ENCODE assay signal across 1 cellular context in genomic region chr1:166839600-166840308, GRCh38.
TF ChIP-seq lines count a peak whose summit lies in the region.

No MANE protein-coding gene starts in this region.

TF ChIP-seq in HEK293, 187 proteins besides CTCF, POLR2A, EP300 and RAD21 (continued from another document):
- no peak for TF ChIP-seq ZNF704 (tag by site-specific recombination; IDR thresholded peaks at IDR 0.05)
- TF ChIP-seq GFI1B (tag by site-specific recombination; IDR thresholded peaks at IDR 0.05), result no peak
- no peak for TF ChIP-seq ZNF169 (tag by site-specific recombination; IDR thresholded peaks at IDR 0.05)
- TF ChIP-seq PRDM10 (tag by site-specific recombination; IDR thresholded peaks at IDR 0.05), result peak; percentile 34; the same call in 1 of the 2 replicates
- peak; percentile 52 for TF ChIP-seq ZBTB20 (tag by site-specific recombination; IDR thresholded peaks at IDR 0.05)
- no peak for TF ChIP-seq ZNF350 (tag by site-specific recombination; IDR thresholded peaks at IDR 0.05)
- TF ChIP-seq ZBTB8A (tag by site-specific recombination; IDR thresholded peaks at IDR 0.05), result 0 out of 2 replicates have a peak, but pooled peaks have one; percentile 22
- TF ChIP-seq KLF9 (tag by site-specific recombination; IDR thresholded peaks at IDR 0.05; ENCODE audit: low read depth), result peak; percentile 33; the same call in 1 of the 2 replicates
- TF ChIP-seq INSM2 (tag by site-specific recombination; IDR thresholded peaks at IDR 0.05), result no peak
- no peak for TF ChIP-seq OSR2 (tag by site-specific recombination; IDR thresholded peaks at IDR 0.05)
- no peak for TF ChIP-seq ZNF514 (tag by site-specific recombination; IDR thresholded peaks at IDR 0.05)
- TF ChIP-seq PATZ1 (tag by site-specific recombination; IDR thresholded peaks at IDR 0.05), result 0 out of 2 replicates have a peak, but pooled peaks have one; percentile 13
